Comparison of ENCODE assay signal across 1 cellular context in genomic region chr20:48394415-48395081, GRCh38.
TF ChIP-seq lines count a peak whose summit lies in the region.

No MANE protein-coding gene starts in this region.

TF ChIP-seq in HepG2, 621 proteins besides CTCF, POLR2A, EP300 and RAD21 (continued from another document and continues in another):
- TF ChIP-seq UBTF (CRISPR knock-in tag; IDR thresholded peaks at IDR 0.05) (0 out of 2 replicates have a peak, but pooled peaks have one; percentile 45), ZC3H4 (CRISPR knock-in tag; IDR thresholded peaks at IDR 0.05; ENCODE audit: borderline replicate concordance) (no peak), ATF7 (IDR thresholded peaks at IDR 0.05) (no peak), ATF7 (CRISPR knock-in tag; IDR thresholded peaks at IDR 0.05) (no peak), ZNF326 (CRISPR knock-in tag; IDR thresholded peaks at IDR 0.05; ENCODE audit: borderline replicate concordance) (no peak), HNF1A (IDR thresholded peaks at IDR 0.05; ENCODE audit: low read depth) (0 out of 2 replicates have a peak, but pooled peaks have one; percentile 11), HNF1A (CRISPR knock-in tag; IDR thresholded peaks at IDR 0.05; ENCODE audit: borderline replicate concordance) (no peak), ATF1 (CRISPR knock-in tag; IDR thresholded peaks at IDR 0.05) (no peak), FOXK1 (CRISPR knock-in tag; IDR thresholded peaks at IDR 0.05; ENCODE audit: borderline replicate concordance, low read depth) (no peak), GZF1 (CRISPR knock-in tag; IDR thresholded peaks at IDR 0.05) (no peak), ZFYVE20 (CRISPR knock-in tag; IDR thresholded peaks at IDR 0.05; ENCODE audit: borderline replicate concordance, low read depth) (0 out of 2 replicates have a peak, but pooled peaks have one; percentile 67), ZMAT5 (CRISPR knock-in tag; IDR thresholded peaks at IDR 0.05; ENCODE audit: borderline replicate concordance, low read depth) (no peak), XBP1 (CRISPR knock-in tag; IDR thresholded peaks at IDR 0.05) (no peak), ZNF547 (CRISPR knock-in tag; IDR thresholded peaks at IDR 0.05) (no peak), GATA4 (IDR thresholded peaks at IDR 0.05; ENCODE audit: borderline replicate concordance, low read depth) (no peak), CHCHD3 (CRISPR knock-in tag; IDR thresholded peaks at IDR 0.05) (no peak), ZNF101 (CRISPR knock-in tag; IDR thresholded peaks at IDR 0.05; ENCODE audit: borderline replicate concordance, low read depth) (no peak), MATR3 (CRISPR knock-in tag; IDR thresholded peaks at IDR 0.05) (no peak), HHEX (CRISPR knock-in tag; IDR thresholded peaks at IDR 0.05) (0 out of 2 replicates have a peak, but pooled peaks have one; percentile 11), MED1 (CRISPR knock-in tag; IDR thresholded peaks at IDR 0.05) (peak; percentile 68), ZNF713 (CRISPR knock-in tag; IDR thresholded peaks at IDR 0.05) (no peak), CEBPG (CRISPR knock-in tag; IDR thresholded peaks at IDR 0.05) (no peak), HNRNPUL1 (IDR thresholded peaks at IDR 0.05; ENCODE audit: low read depth, low read length) (no peak), SKI (IDR thresholded peaks at IDR 0.05; ENCODE audit: partially characterized antibody) (no peak), PRPF4 (IDR thresholded peaks at IDR 0.05; ENCODE audit: low read depth, low read length, poor library complexity, severe bottlenecking) (no peak), ZFP90 (CRISPR knock-in tag; IDR thresholded peaks at IDR 0.05; ENCODE audit: borderline replicate concordance) (no peak; the same call in 1 of the 2 replicates), ZEB1 (IDR thresholded peaks at IDR 0.05; ENCODE audit: insufficient replicate concordance, low read depth) (no peak), ZNF10 (CRISPR knock-in tag; IDR thresholded peaks at IDR 0.05; ENCODE audit: borderline replicate concordance, low read depth) (no peak), ZNF501 (CRISPR knock-in tag; IDR thresholded peaks at IDR 0.05) (no peak), MYNN (CRISPR knock-in tag; IDR thresholded peaks at IDR 0.05; ENCODE audit: low read depth) (no peak), CBX1 (IDR thresholded peaks at IDR 0.05; ENCODE audit: low read depth) (peak; percentile 57), HDAC2 (CRISPR knock-in tag; IDR thresholded peaks at IDR 0.05) (peak; percentile 92), PHB2 (IDR thresholded peaks at IDR 0.05; ENCODE audit: partially characterized antibody) (no peak), ZNF292 (CRISPR knock-in tag; IDR thresholded peaks at IDR 0.05; ENCODE audit: borderline replicate concordance, low read depth) (peak; percentile 78; the same call in 1 of the 2 replicates), RBAK (CRISPR knock-in tag; IDR thresholded peaks at IDR 0.05) (no peak), RFX3 (CRISPR knock-in tag; IDR thresholded peaks at IDR 0.05) (no peak), HIC2 (CRISPR knock-in tag; IDR thresholded peaks at IDR 0.05; ENCODE audit: low read depth) (peak; percentile 89), MBD4 (IDR thresholded peaks at IDR 0.05; ENCODE audit: borderline replicate concordance, low read length) (no peak), ZNF619 (CRISPR knock-in tag; IDR thresholded peaks at IDR 0.05) (0 out of 2 replicates have a peak, but pooled peaks have one; percentile 73), ZNF460 (CRISPR knock-in tag; IDR thresholded peaks at IDR 0.05; ENCODE audit: borderline replicate concordance) (no peak), ZNF263 (CRISPR knock-in tag; IDR thresholded peaks at IDR 0.05) (peak; percentile 70; the same call in 1 of the 2 replicates), ZNF431 (CRISPR knock-in tag; IDR thresholded peaks at IDR 0.05; ENCODE audit: borderline replicate concordance, low read depth) (0 out of 2 replicates have a peak, but pooled peaks have one; percentile 35), ZNF766 (CRISPR knock-in tag; IDR thresholded peaks at IDR 0.05; ENCODE audit: borderline replicate concordance) (no peak), FLYWCH1 (CRISPR knock-in tag; IDR thresholded peaks at IDR 0.05) (no peak), HOMEZ (CRISPR knock-in tag; IDR thresholded peaks at IDR 0.05; ENCODE audit: low read depth) (no peak; the same call in 1 of the 2 replicates), ZNF879 (CRISPR knock-in tag; IDR thresholded peaks at IDR 0.05) (no peak), IRF2 (CRISPR knock-in tag; IDR thresholded peaks at IDR 0.05) (peak; percentile 75), NR2F2 (IDR thresholded peaks at IDR 0.05; ENCODE audit: borderline replicate concordance, low read depth) (peak; percentile 93)
- TF ChIP-seq, protein P1, sequence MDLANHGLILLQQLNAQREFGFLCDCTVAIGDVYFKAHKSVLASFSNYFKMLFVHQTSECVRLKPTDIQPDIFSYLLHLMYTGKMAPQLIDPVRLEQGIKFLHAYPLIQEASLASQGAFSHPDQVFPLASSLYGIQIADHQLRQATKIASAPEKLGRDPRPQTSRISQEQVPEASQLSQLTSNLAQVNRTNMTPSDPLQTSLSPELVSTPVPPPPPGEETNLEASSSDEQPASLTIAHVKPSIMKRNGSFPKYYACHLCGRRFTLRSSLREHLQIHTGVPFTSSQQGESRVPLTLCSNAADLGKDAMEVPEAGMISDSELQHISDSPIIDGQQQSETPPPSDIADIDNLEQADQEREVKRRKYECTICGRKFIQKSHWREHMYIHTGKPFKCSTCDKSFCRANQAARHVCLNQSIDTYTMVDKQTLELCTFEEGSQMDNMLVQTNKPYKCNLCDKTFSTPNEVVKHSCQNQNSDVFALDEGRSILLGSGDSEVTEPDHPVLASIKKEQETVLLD (CRISPR knock-in tag; IDR thresholded peaks at IDR 0.05; ENCODE audit: low read depth): no peak
- TF ChIP-seq, protein P2, sequence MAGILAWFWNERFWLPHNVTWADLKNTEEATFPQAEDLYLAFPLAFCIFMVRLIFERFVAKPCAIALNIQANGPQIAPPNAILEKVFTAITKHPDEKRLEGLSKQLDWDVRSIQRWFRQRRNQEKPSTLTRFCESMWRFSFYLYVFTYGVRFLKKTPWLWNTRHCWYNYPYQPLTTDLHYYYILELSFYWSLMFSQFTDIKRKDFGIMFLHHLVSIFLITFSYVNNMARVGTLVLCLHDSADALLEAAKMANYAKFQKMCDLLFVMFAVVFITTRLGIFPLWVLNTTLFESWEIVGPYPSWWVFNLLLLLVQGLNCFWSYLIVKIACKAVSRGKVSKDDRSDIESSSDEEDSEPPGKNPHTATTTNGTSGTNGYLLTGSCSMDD (CRISPR knock-in tag; IDR thresholded peaks at IDR 0.05): no peak
- TF ChIP-seq, protein P3, sequence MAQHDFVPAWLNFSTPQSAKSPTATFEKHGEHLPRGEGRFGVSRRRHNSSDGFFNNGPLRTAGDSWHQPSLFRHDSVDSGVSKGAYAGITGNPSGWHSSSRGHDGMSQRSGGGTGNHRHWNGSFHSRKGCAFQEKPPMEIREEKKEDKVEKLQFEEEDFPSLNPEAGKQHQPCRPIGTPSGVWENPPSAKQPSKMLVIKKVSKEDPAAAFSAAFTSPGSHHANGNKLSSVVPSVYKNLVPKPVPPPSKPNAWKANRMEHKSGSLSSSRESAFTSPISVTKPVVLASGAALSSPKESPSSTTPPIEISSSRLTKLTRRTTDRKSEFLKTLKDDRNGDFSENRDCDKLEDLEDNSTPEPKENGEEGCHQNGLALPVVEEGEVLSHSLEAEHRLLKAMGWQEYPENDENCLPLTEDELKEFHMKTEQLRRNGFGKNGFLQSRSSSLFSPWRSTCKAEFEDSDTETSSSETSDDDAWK (CRISPR knock-in tag; IDR thresholded peaks at IDR 0.05): no peak
- TF ChIP-seq, protein P4, sequence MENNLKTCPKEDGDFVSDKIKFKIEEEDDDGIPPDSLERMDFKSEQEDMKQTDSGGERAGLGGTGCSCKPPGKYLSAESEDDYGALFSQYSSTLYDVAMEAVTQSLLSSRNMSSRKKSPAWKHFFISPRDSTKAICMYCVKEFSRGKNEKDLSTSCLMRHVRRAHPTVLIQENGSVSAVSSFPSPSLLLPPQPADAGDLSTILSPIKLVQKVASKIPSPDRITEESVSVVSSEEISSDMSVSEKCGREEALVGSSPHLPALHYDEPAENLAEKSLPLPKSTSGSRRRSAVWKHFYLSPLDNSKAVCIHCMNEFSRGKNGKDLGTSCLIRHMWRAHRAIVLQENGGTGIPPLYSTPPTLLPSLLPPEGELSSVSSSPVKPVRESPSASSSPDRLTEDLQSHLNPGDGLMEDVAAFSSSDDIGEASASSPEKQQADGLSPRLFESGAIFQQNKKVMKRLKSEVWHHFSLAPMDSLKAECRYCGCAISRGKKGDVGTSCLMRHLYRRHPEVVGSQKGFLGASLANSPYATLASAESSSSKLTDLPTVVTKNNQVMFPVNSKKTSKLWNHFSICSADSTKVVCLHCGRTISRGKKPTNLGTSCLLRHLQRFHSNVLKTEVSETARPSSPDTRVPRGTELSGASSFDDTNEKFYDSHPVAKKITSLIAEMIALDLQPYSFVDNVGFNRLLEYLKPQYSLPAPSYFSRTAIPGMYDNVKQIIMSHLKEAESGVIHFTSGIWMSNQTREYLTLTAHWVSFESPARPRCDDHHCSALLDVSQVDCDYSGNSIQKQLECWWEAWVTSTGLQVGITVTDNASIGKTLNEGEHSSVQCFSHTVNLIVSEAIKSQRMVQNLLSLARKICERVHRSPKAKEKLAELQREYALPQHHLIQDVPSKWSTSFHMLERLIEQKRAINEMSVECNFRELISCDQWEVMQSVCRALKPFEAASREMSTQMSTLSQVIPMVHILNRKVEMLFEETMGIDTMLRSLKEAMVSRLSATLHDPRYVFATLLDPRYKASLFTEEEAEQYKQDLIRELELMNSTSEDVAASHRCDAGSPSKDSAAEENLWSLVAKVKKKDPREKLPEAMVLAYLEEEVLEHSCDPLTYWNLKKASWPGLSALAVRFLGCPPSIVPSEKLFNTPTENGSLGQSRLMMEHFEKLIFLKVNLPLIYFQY (CRISPR knock-in tag; IDR thresholded peaks at IDR 0.05; ENCODE audit: borderline replicate concordance): no peak; the same call in 1 of the 2 replicates
